Comparison of ENCODE assay signal across 23 cellular contexts in the genomic region with DNA sequence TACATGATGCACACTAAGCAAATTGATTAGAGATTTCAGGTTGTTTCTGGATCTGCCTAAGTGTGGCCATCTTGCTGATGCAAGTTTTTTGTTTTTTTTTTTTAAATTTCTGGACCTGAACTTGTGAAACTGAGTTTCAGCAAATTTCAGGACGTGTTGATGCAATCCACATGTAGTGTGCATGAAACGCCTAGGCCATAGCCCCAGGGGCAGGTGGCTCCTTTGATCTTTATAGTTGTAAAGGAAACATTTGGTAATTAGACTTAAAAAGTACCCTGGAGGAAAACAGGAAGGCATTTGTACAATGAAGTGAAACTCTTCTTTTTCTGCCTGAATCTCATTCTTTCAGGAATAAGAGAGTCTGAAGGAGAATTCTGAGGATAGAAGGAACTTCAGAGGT.
"Had no signal": no experiment of that assay in that cellular context is flagged by ENCODE, and none has a peak within 500 bp of the region (broad histone marks: within the 10 kb centered on the region; RNA-seq: fewer than 3 reads in every experiment).

No MANE protein-coding gene starts in this region.

- H3K4me3 ChIP-seq: esophagus squamous epithelium, heart right ventricle, left ventricle myocardium inferior, lung, mucosa of descending colon, stomach, suprapubic skin, tibial artery had no signal

- H3K9me3 ChIP-seq: esophagus squamous epithelium, heart right ventricle, left ventricle myocardium inferior, mucosa of descending colon, stomach, suprapubic skin, tibial artery had no signal

- H3K27me3 ChIP-seq: esophagus squamous epithelium, heart right ventricle, stomach, suprapubic skin, tibial artery had no signal

- H3K27ac ChIP-seq: epithelial cell of prostate, esophagus squamous epithelium, heart right ventricle, left ventricle myocardium inferior, stomach, suprapubic skin, tibial artery had no signal

- DNase-seq: activated CD4-positive, alpha-beta T cell treated with anti-CD3 and anti-CD28 coated beads for 36 hours; activated CD4-positive, CD25-positive, alpha-beta regulatory T cell; activated CD8-positive, alpha-beta memory T cell treated with anti-CD3 and anti-CD28 coated beads, Interleukin-2, amount 10 ng/mL, durations not matched to agents 7 days and 5 days; activated CD8-positive, alpha-beta T cell treated with anti-CD3 and anti-CD28 coated beads, Interleukin-2, amount 10 ng/mL, durations not matched to agents 7 days and 5 days; activated naive CD4-positive, alpha-beta T cell; activated T-cell treated with anti-CD3 and anti-CD28 coated beads, Interleukin-2, amount 50 U/mL, for 48 hours; anterior cingulate cortex; dermis blood vessel endothelial cell; effector CD4-positive, alpha-beta T cell; esophagus squamous epithelium; foreskin melanocyte; heart right ventricle; left ventricle myocardium inferior; mucosa of descending colon; right cardiac atrium; stimulated activated CD4-positive, alpha-beta T cell treated with anti-CD3 and anti-CD28 coated beads, Interleukin-15, amount 100 ng/mL, for 24 hours; stimulated activated CD4-positive, alpha-beta T cell treated with anti-CD3 and anti-CD28 coated beads, Interleukin-2, amount 100 ng/mL, for 24 hours; stimulated activated naive B cell treated with anti-CD40 and anti-IgM and Interleukin-4, amounts not matched to agents 10 μg/mL and 1 μg/mL and 100 μg/mL, for 72 hours; stomach; tibial artery had no signal

- H3K36me3 ChIP-seq: esophagus squamous epithelium, heart right ventricle, left ventricle myocardium inferior, stomach, suprapubic skin, tibial artery had no signal

- H3K4me1 ChIP-seq: esophagus squamous epithelium, heart right ventricle, left ventricle myocardium inferior, stomach, suprapubic skin, tibial artery had no signal
